ENCODE assay signal across 17 cellular contexts in genomic region chr5:122463221-122463620, GRCh38.
DNase-seq lines count a peak whose midpoint lies in the region; ATAC-seq, FAIRE-seq and TF ChIP-seq lines count a peak whose summit lies in the region.
"Had no signal": no experiment of that assay in that cellular context is flagged by ENCODE, and none has a peak within 500 bp of the region (broad histone marks: within the 10 kb centered on the region; RNA-seq: fewer than 3 reads in every experiment).

No MANE protein-coding gene starts in this region.

- H3K9ac ChIP-seq in MM.1S (ENCODE audit: low read length) (no peak overlapping the region), fibroblast of lung (ENCODE audit: insufficient read depth, low read length) (no peak overlapping the region)

- no peaks in the 10 kb centered on the region for H3K36me3 Mint-ChIP-seq in stimulated activated naive B cell treated with anti-CD40 and anti-IgM and Interleukin-4, amounts not matched to agents 10 μg/mL and 1 μg/mL and 100 μg/mL, for 72 hours
- H3K36me3 Mint-ChIP-seq: activated CD8-positive, alpha-beta memory T cell treated with anti-CD3 and anti-CD28 coated beads, Interleukin-2, amount 10 ng/mL, durations not matched to agents 7 days and 5 days; activated naive CD4-positive, alpha-beta T cell treated with anti-CD3 and anti-CD28 coated beads, Interleukin-2, amount 50 U/mL, for 24 hours had no signal

- H2AFZ ChIP-seq in MM.1S (ENCODE audit: low read length) (no peak overlapping the region), fibroblast of lung (ENCODE audit: low read length) (no peak overlapping the region)

- H3K9me3 Mint-ChIP-seq in stimulated activated naive B cell treated with anti-CD40 and anti-IgM and Interleukin-4, amounts not matched to agents 10 μg/mL and 1 μg/mL and 100 μg/mL, for 72 hours: no peaks in the 10 kb centered on the region
- H3K9me3 Mint-ChIP-seq: activated naive CD4-positive, alpha-beta T cell treated with anti-CD3 and anti-CD28 coated beads, Interleukin-2, amount 50 U/mL, for 24 hours had no signal

- no peak overlapping the region for H3K4me3 Mint-ChIP-seq in stimulated activated naive B cell treated with anti-CD40 and anti-IgM and Interleukin-4, amounts not matched to agents 10 μg/mL and 1 μg/mL and 100 μg/mL, for 72 hours
- H3K4me3 Mint-ChIP-seq: activated CD8-positive, alpha-beta memory T cell treated with anti-CD3 and anti-CD28 coated beads, Interleukin-2, amount 10 ng/mL, durations not matched to agents 7 days and 5 days; activated naive CD4-positive, alpha-beta T cell treated with anti-CD3 and anti-CD28 coated beads, Interleukin-2, amount 50 U/mL, for 24 hours had no signal

- H3K4me1 ChIP-seq in MM.1S (ENCODE audit: low read length) (peaks cover 14% of the 10 kb centered on the region), fibroblast of lung (ENCODE audit: control insufficient read depth, extremely low read depth, insufficient read depth, low read length) (no peaks in the 10 kb centered on the region), BE2C (no peaks in the 10 kb centered on the region), pancreas (no peaks in the 10 kb centered on the region)
- H3K4me1 ChIP-seq: colonic mucosa had no signal

- no peaks in the 10 kb centered on the region for H3K36me3 ChIP-seq in MM.1S (replicated peaks; ENCODE audit: insufficient read depth, low read length)
- no peaks in the 10 kb centered on the region for H3K36me3 ChIP-seq in fibroblast of lung (ENCODE audit: control insufficient read depth, insufficient read depth, low read length)
- no peaks in the 10 kb centered on the region for H3K36me3 ChIP-seq in BE2C
- H3K36me3 ChIP-seq in pancreas: no peaks in the 10 kb centered on the region
- H3K36me3 ChIP-seq: colonic mucosa had no signal

- H3K9me2 ChIP-seq in MM.1S (replicated peaks; ENCODE audit: insufficient read depth, low read length): no peaks in the 10 kb centered on the region

- H3K27me3 Mint-ChIP-seq in stimulated activated naive B cell treated with anti-CD40 and anti-IgM and Interleukin-4, amounts not matched to agents 10 μg/mL and 1 μg/mL and 100 μg/mL, for 72 hours: peaks cover 22 to 42% of the 10 kb centered on the region in 2 donors
- H3K27me3 Mint-ChIP-seq: activated CD8-positive, alpha-beta memory T cell treated with anti-CD3 and anti-CD28 coated beads, Interleukin-2, amount 10 ng/mL, durations not matched to agents 7 days and 5 days had no signal

- H4K20me1 ChIP-seq in MM.1S (ENCODE audit: insufficient read depth, low read length): no peaks in the 10 kb centered on the region
- H4K20me1 ChIP-seq in fibroblast of lung (ENCODE audit: control insufficient read depth, extremely low read depth, insufficient read depth, low read length): no peaks in the 10 kb centered on the region

- H3K4me1 Mint-ChIP-seq in stimulated activated naive B cell treated with anti-CD40 and anti-IgM and Interleukin-4, amounts not matched to agents 10 μg/mL and 1 μg/mL and 100 μg/mL, for 72 hours: no peaks in the 10 kb centered on the region
- H3K4me1 Mint-ChIP-seq: activated CD8-positive, alpha-beta memory T cell treated with anti-CD3 and anti-CD28 coated beads, Interleukin-2, amount 10 ng/mL, durations not matched to agents 7 days and 5 days; activated naive CD4-positive, alpha-beta T cell treated with anti-CD3 and anti-CD28 coated beads, Interleukin-2, amount 50 U/mL, for 24 hours had no signal

- 74 to 88% methylated on average over 1 of the region's 1 CpG for WGBS in pancreas, 2 donors

- H3K27me3 ChIP-seq in MM.1S (replicated peaks; ENCODE audit: insufficient read depth, low read length) (no peaks in the 10 kb centered on the region), fibroblast of lung (ENCODE audit: control insufficient read depth, insufficient read depth, low read length) (no peaks in the 10 kb centered on the region), BE2C (peaks cover 4% of the 10 kb centered on the region; the same call in 1 of the 2 replicates), pancreas (no peaks in the 10 kb centered on the region)
- H3K27me3 ChIP-seq: colonic mucosa had no signal

- intact Hi-C loops in pancreas (cut with DNase I): no loop called here

- 0 out of 2 replicates have a peak overlapping the region, but pooled peaks have one; percentile 4 for H3K4me2 ChIP-seq in MM.1S (ENCODE audit: low read depth, low read length)
- no peak overlapping the region for H3K4me2 ChIP-seq in fibroblast of lung (ENCODE audit: extremely low read depth, insufficient read depth, low read length)

- ATAC-seq in GM21528 (IDR thresholded peaks at IDR 0.05; ENCODE audit: low FRiP score, unreplicated experiment) (peak; percentile 54), pancreas (no peak)
- ATAC-seq in stimulated activated naive B cell treated with anti-CD40 and anti-IgM and Interleukin-4, amounts not matched to agents 10 μg/mL and 1 μg/mL and 100 μg/mL, for 72 hours (replicated peaks): no peak
- ATAC-seq: activated CD8-positive, alpha-beta memory T cell treated with anti-CD3 and anti-CD28 coated beads, Interleukin-2, amount 10 ng/mL, durations not matched to agents 7 days and 5 days; mucosa of descending colon had no signal

- FAIRE-seq in pancreas (lab: Jason Lieb, UNC): no peak

- H3K9me3 ChIP-seq in MM.1S (replicated peaks; ENCODE audit: insufficient read depth, low read length): no peaks in the 10 kb centered on the region
- H3K9me3 ChIP-seq in fibroblast of lung (ENCODE audit: control insufficient read depth, insufficient read depth, low read depth, low read length): no peaks in the 10 kb centered on the region
- no peaks in the 10 kb centered on the region for H3K9me3 ChIP-seq in BE2C
- no peaks in the 10 kb centered on the region for H3K9me3 ChIP-seq in pancreas
- H3K9me3 ChIP-seq: colonic mucosa, mucosa of descending colon had no signal

- no peaks in the 10 kb centered on the region for H3F3A ChIP-seq in MM.1S (ENCODE audit: insufficient read depth, low read length)

- no peak overlapping the region for H3K27ac Mint-ChIP-seq in stimulated activated naive B cell treated with anti-CD40 and anti-IgM and Interleukin-4, amounts not matched to agents 10 μg/mL and 1 μg/mL and 100 μg/mL, for 72 hours
- H3K27ac Mint-ChIP-seq: activated CD8-positive, alpha-beta memory T cell treated with anti-CD3 and anti-CD28 coated beads, Interleukin-2, amount 10 ng/mL, durations not matched to agents 7 days and 5 days; activated naive CD4-positive, alpha-beta T cell treated with anti-CD3 and anti-CD28 coated beads, Interleukin-2, amount 50 U/mL, for 24 hours had no signal

- no peak for TF ChIP-seq CTCF in MM.1S (IDR thresholded peaks at IDR 0.05; ENCODE audit: low read length)
- no peak for TF ChIP-seq CTCF in fibroblast of lung (conservative IDR thresholded peaks at IDR 0.05 in 1 of 2, IDR thresholded peaks at IDR 0.05 in 1 of 2; ENCODE audit: low read depth in 1 of 2, low read length in 2 of 2)
- no peak for TF ChIP-seq CTCF in BE2C (IDR thresholded peaks at IDR 0.05; ENCODE audit: low read depth, low read length)
- no peak for TF ChIP-seq CTCF in pancreas (IDR thresholded peaks at IDR 0.05)

- H3K27ac ChIP-seq in MM.1S (ENCODE audit: low read length) (no peak overlapping the region), fibroblast of lung (ENCODE audit: insufficient read depth, low read length) (no peak overlapping the region), pancreas (no peak overlapping the region)
- H3K27ac ChIP-seq: colonic mucosa, VCaP had no signal

- DNase-seq in GM03348 (ENCODE audit: low spot score): peak; percentile 28
- peak; percentile 36 for DNase-seq in MM.1S
- peak; percentile 78 to 89 for DNase-seq in fibroblast of lung (ENCODE audit: low read depth in 2 of 2)
- no peak for DNase-seq in BE2C
- no peak for DNase-seq in NCI-H2227 treated with DMSO at 0.1 percent for 48 hours (lab: John Stamatoyannopoulos, UW)
- DNase-seq in pancreas: no peak
- DNase-seq in stimulated activated naive B cell treated with anti-CD40 and anti-IgM and Interleukin-4, amounts not matched to agents 10 μg/mL and 1 μg/mL and 100 μg/mL, for 72 hours: no peak
- DNase-seq: activated CD8-positive, alpha-beta memory T cell treated with anti-CD3 and anti-CD28 coated beads, Interleukin-2, amount 10 ng/mL, durations not matched to agents 7 days and 5 days; colonic mucosa; DMS53; foreskin fibroblast; mucosa of descending colon; NCI-H524; SIG-M5 had no signal

- H3K79me2 ChIP-seq in MM.1S (ENCODE audit: low read length) (no peaks in the 10 kb centered on the region), fibroblast of lung (ENCODE audit: control insufficient read depth, insufficient read depth, low read length) (no peaks in the 10 kb centered on the region)

- H3K4me3 ChIP-seq in MM.1S (ENCODE audit: low read length) (no peak overlapping the region), fibroblast of lung (replicated peaks in 1 of 4; ENCODE audit: control extremely low read depth in 1 of 4, insufficient read depth in 1 of 4, low read depth in 3 of 4, low read length in 4 of 4) (no peak overlapping the region), BE2C (ENCODE audit: low read depth, low read length) (no peak overlapping the region), pancreas (no peak overlapping the region)
- H3K4me3 ChIP-seq: colonic mucosa, mucosa of descending colon had no signal

Comparison
In these comparisons a context has a peak if more than half of its experiments do, and no peak if none do; other contexts are left out.
1. DNase-seq: peak in GM03348 (single experiment), MM.1S (single experiment) and fibroblast of lung (2 of 2); none in BE2C (single experiment), NCI-H2227 treated with DMSO at 0.1 percent for 48 hours (single experiment), pancreas (0 of 6) and stimulated activated naive B cell treated with anti-CD40 and anti-IgM and Interleukin-4, amounts not matched to agents 10 μg/mL and 1 μg/mL and 100 μg/mL, for 72 hours (single experiment).